Comparison of ENCODE assay signal across 12 cellular contexts in genomic region chr20:58054082-58054481, GRCh38.
DNase-seq lines count a peak whose midpoint lies in the region; TF ChIP-seq lines count a peak whose summit lies in the region.
"Had no signal": no experiment of that assay in that cellular context is flagged by ENCODE, and none has a peak within 500 bp of the region (broad histone marks: within the 10 kb centered on the region; RNA-seq: fewer than 3 reads in every experiment).

No MANE protein-coding gene starts in this region.

- H3K23ac ChIP-seq in mesendoderm (ENCODE audit: low read length), result no peak overlapping the region

- intact Hi-C loops in prostate gland (cut with DNase I) (no loop called here), uterus (cut with DNase I; ENCODE audit: low total_unique reads) (no loop called here), CD14-positive monocyte (cut with micrococcal nuclease) (no loop called here)

- TF ChIP-seq POLR2A in prostate gland (IDR thresholded peaks at IDR 0.05), result no peak
- TF ChIP-seq POLR2A in uterus (IDR thresholded peaks at IDR 0.05), result no peak

- H3K79me1 ChIP-seq in mesendoderm (ENCODE audit: low read length), result no peaks in the 10 kb centered on the region

- H3K36me3 Mint-ChIP-seq in CD14-positive monocyte (no peaks in the 10 kb centered on the region), glutamatergic neuron (ENCODE audit: unreplicated experiment) (no peaks in the 10 kb centered on the region)

- DNase-seq in SJCRH30 (peak; percentile 50 to 69), mesendoderm (no peak), prostate gland (ENCODE audit: low spot score) (no peak), uterus (no peak), NCI-H1436 (lab: John Stamatoyannopoulos, UW) (no peak), CD14-positive monocyte (ENCODE audit: low spot score) (no peak), glutamatergic neuron (no peak)
- DNase-seq: ACHN; Calu3; CD4-positive, alpha-beta T cell; DMS 273 treated with DMSO at 0.1 percent for 48 hours had no signal

- peaks cover 0 to 10% (median 6%) of the 10 kb centered on the region in 7 donors for H3K9me3 Mint-ChIP-seq in CD14-positive monocyte
- H3K9me3 Mint-ChIP-seq in glutamatergic neuron (ENCODE audit: unreplicated experiment), result no peaks in the 10 kb centered on the region

- H2BK5ac ChIP-seq in mesendoderm (ENCODE audit: low read length), result no peak overlapping the region

- H3K79me2 ChIP-seq in mesendoderm (ENCODE audit: control insufficient read depth, insufficient read depth, low read length), result no peaks in the 10 kb centered on the region

- H3K56ac ChIP-seq in mesendoderm (ENCODE audit: low read length), result no peak overlapping the region

- H3K4me1 Mint-ChIP-seq in CD14-positive monocyte, result no peaks in the 10 kb centered on the region
- no peaks in the 10 kb centered on the region for H3K4me1 Mint-ChIP-seq in glutamatergic neuron (ENCODE audit: low read depth, unreplicated experiment)

- H3K4me3 Mint-ChIP-seq in CD14-positive monocyte, result no peak overlapping the region
- H3K4me3 Mint-ChIP-seq in glutamatergic neuron (ENCODE audit: unreplicated experiment), result no peak overlapping the region
- H3K4me3 Mint-ChIP-seq: CD4-positive, alpha-beta T cell had no signal

- H3K4me3 ChIP-seq in SJCRH30, result no peak overlapping the region
- H3K4me3 ChIP-seq in mesendoderm (ENCODE audit: low read length), result no peak overlapping the region
- H3K4me3 ChIP-seq in prostate gland, result no peak overlapping the region
- no peak overlapping the region for H3K4me3 ChIP-seq in uterus
- H3K4me3 ChIP-seq: BLaER1 treated with 17β-estradiol and CSF1 and Interleukin-3, amounts not matched to agents 10 nM and 100 nM had no signal

- no CpG with 5 or more reads among the region's 1 CpG for WGBS in mesendoderm (ENCODE audit: extremely low coverage, insufficient coverage, low lambda C conversion rate)
- WGBS in prostate gland, result 88% methylated on average over 1 of the region's 1 CpG

- no peak overlapping the region for H2AK5ac ChIP-seq in mesendoderm (ENCODE audit: low read length)

- H3K4me1 ChIP-seq in SJCRH30, result peaks cover 20% of the 10 kb centered on the region
- H3K4me1 ChIP-seq in mesendoderm (ENCODE audit: control insufficient read depth, low read depth, low read length), result peaks cover 3% of the 10 kb centered on the region
- peaks cover 4% of the 10 kb centered on the region for H3K4me1 ChIP-seq in prostate gland (replicated peaks)
- peaks cover 5 to 6% of the 10 kb centered on the region in 2 donors for H3K4me1 ChIP-seq in uterus
- H3K4me1 ChIP-seq: BLaER1 treated with 17β-estradiol and CSF1 and Interleukin-3, amounts not matched to agents 10 nM and 100 nM had no signal

- H3K4me2 ChIP-seq in mesendoderm (ENCODE audit: low read length), result no peak overlapping the region
- H3K4me2 ChIP-seq: BLaER1 treated with 17β-estradiol and CSF1 and Interleukin-3, amounts not matched to agents 10 nM and 100 nM had no signal

- H3K27me3 Mint-ChIP-seq in CD14-positive monocyte (ENCODE audit: low read depth in 3 of 3) (peaks cover 4 to 6% (median 5%) of the 10 kb centered on the region in 3 donors), glutamatergic neuron (ENCODE audit: unreplicated experiment) (peaks cover 2% of the 10 kb centered on the region)

- H4K8ac ChIP-seq in mesendoderm (ENCODE audit: low read depth, low read length), result no peak overlapping the region

- H3K27ac Mint-ChIP-seq in CD14-positive monocyte (no peak overlapping the region), glutamatergic neuron (ENCODE audit: unreplicated experiment) (no peak overlapping the region)
- H3K27ac Mint-ChIP-seq: CD4-positive, alpha-beta T cell had no signal

- H3K18ac ChIP-seq in mesendoderm (ENCODE audit: low read length), result no peak overlapping the region

- H3K27ac ChIP-seq in SJCRH30 (peak overlapping the region; percentile 40), mesendoderm (ENCODE audit: low read depth, low read length) (peak overlapping the region; percentile 38), prostate gland (peak overlapping the region; percentile 43 to 70), uterus (peak overlapping the region; percentile 68)
- H3K27ac ChIP-seq: BLaER1 treated with 17β-estradiol and CSF1 and Interleukin-3, amounts not matched to agents 10 nM and 100 nM had no signal

- H3K9me3 ChIP-seq in SJCRH30 (replicated peaks), result peaks cover 6% of the 10 kb centered on the region; the same call in 1 of the 2 replicates
- no peaks in the 10 kb centered on the region for H3K9me3 ChIP-seq in prostate gland
- no peaks in the 10 kb centered on the region for H3K9me3 ChIP-seq in uterus

- no peak overlapping the region for H3K9ac ChIP-seq in mesendoderm (ENCODE audit: low read length)
- H3K9ac ChIP-seq: BLaER1 treated with 17β-estradiol and CSF1 and Interleukin-3, amounts not matched to agents 10 nM and 100 nM had no signal

- no peak overlapping the region for H3K4ac ChIP-seq in mesendoderm (ENCODE audit: low read depth, low read length)

- H3K36me3 ChIP-seq in SJCRH30 (no peaks in the 10 kb centered on the region), mesendoderm (ENCODE audit: control insufficient read depth, insufficient read depth, low read length) (no peaks in the 10 kb centered on the region), prostate gland (no peaks in the 10 kb centered on the region), uterus (no peaks in the 10 kb centered on the region)
- H3K36me3 ChIP-seq: BLaER1 treated with 17β-estradiol and CSF1 and Interleukin-3, amounts not matched to agents 10 nM and 100 nM had no signal

- no peak overlapping the region for H4K5ac ChIP-seq in mesendoderm (ENCODE audit: low read length)

- TF ChIP-seq CTCF in prostate gland (IDR thresholded peaks at IDR 0.05) (no peak), uterus (IDR thresholded peaks at IDR 0.05) (no peak), CD14-positive monocyte (IDR thresholded peaks at IDR 0.05) (no peak), glutamatergic neuron (IDR thresholded peaks at IDR 0.05; ENCODE audit: partially characterized antibody, unreplicated experiment) (no peak)

- H2BK15ac ChIP-seq in mesendoderm (replicated peaks; ENCODE audit: low read depth), result no peak overlapping the region

- no peak overlapping the region for H2BK120ac ChIP-seq in mesendoderm (ENCODE audit: low read depth, low read length)

- H3K27me3 ChIP-seq in SJCRH30 (no peaks in the 10 kb centered on the region), mesendoderm (ENCODE audit: insufficient read depth, low read length, poor library complexity) (no peaks in the 10 kb centered on the region), prostate gland (replicated peaks; ENCODE audit: insufficient read depth) (no peaks in the 10 kb centered on the region), uterus (no peaks in the 10 kb centered on the region)
- H3K27me3 ChIP-seq: BLaER1 treated with 17β-estradiol and CSF1 and Interleukin-3, amounts not matched to agents 10 nM and 100 nM had no signal

Comparison
In these comparisons a context has a peak if more than half of its experiments do, and no peak if none do; other contexts are left out.
1. DNase-seq: peak in SJCRH30 (2 of 2); none in mesendoderm (single experiment), prostate gland (single experiment), uterus (0 of 2), NCI-H1436 (single experiment), CD14-positive monocyte (single experiment) and glutamatergic neuron (single experiment).
2. Peak in every context shown above with its lines, with median percentiles within 50 percentile points of each other: H3K27ac ChIP-seq.